Comparison of ENCODE assay signal across 8 cellular contexts in the genomic region with DNA sequence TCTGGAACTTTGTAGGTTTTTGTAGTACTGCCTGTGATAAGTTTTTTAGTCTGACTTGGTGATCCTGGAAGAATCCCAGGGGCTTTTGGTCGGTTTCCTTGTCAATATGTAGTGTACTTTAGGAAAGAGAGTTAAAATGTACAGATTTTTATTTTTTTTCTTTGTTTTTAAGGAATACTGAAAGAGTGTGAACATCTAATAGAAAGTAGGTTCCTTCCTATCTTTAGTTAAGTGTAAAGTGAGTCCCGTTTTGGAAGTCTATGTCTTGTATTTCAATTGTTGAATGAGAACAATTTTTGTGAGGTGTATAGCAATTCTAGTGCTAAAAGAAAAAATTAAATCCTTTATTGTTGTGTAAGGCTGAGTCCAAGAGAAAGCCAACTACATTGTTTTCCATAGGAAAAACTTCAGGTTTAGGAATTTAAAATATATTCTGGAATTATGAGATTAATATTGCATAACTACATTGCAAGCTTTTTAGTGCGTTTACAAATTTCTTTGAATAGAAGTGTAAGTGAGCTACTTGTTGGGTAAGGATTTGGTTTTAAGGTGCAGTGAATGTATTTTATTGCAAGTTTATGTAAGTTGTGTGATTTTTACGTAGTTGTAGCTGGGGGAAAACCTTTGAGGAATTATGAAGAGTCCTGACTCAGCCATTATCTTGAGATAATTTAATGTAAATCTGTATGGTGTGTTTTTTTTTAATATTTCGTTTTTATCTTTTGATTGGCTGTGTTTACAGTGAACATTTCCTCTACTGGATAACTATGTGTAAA.
DNase-seq lines count a peak whose midpoint lies in the region; TF ChIP-seq lines count a peak whose summit lies in the region.

No MANE protein-coding gene starts in this region.

- H3K27me3 ChIP-seq in SU-DHL-6 (ENCODE audit: low read length), result no peaks in the 10 kb centered on the region
- H3K27me3 ChIP-seq in rectal smooth muscle tissue (ENCODE audit: control insufficient read depth, insufficient read depth, low read length), result no peaks in the 10 kb centered on the region

- DNase-seq in fibroblast of mammary gland (ENCODE audit: low read depth) (no peak), NOMO-1 treated with dmso at 0.1 percent for 144 hours (lab: John Stamatoyannopoulos, UW; ENCODE audit: unreplicated experiment) (no peak), NCI-H524 (lab: John Stamatoyannopoulos, UW) (no peak), retina (no peak)
- DNase-seq in NK-92 treated with Interleukin-12 subunit alpha and Interleukin-12 subunit beta, amount 100 ng/mL, for 24 hours (lab: John Stamatoyannopoulos, UW), result no peak

- no peak for TF ChIP-seq CTCF in GM12875 (IDR thresholded peaks at IDR 0.05; ENCODE audit: borderline replicate concordance, insufficient read depth, low read depth, low read length)
- TF ChIP-seq CTCF in SU-DHL-6 (IDR thresholded peaks at IDR 0.05; ENCODE audit: insufficient read depth, low read length, poor library complexity, severe bottlenecking), result no peak
- TF ChIP-seq CTCF in fibroblast of mammary gland (conservative IDR thresholded peaks at IDR 0.05; ENCODE audit: control insufficient read depth, insufficient read depth, low read depth, low read length), result no peak

- 0 out of 2 replicates have a peak, but pooled peaks cover 7% of the 10 kb centered on the region for H3F3A ChIP-seq in SU-DHL-6 (ENCODE audit: insufficient read depth)

- H3K36me3 ChIP-seq in SU-DHL-6 (ENCODE audit: low read length) (no peaks in the 10 kb centered on the region), rectal smooth muscle tissue (ENCODE audit: control insufficient read depth, insufficient read depth, low read length) (no peaks in the 10 kb centered on the region)

- peaks cover 51% of the 10 kb centered on the region for H4K20me1 ChIP-seq in SU-DHL-6 (ENCODE audit: low read depth, low read length)

- no peak overlapping the region for H2AFZ ChIP-seq in SU-DHL-6 (ENCODE audit: low read depth, low read length, severe bottlenecking)

- H3K9me2 ChIP-seq in SU-DHL-6 (replicated peaks; ENCODE audit: insufficient read depth, low read length), result no peaks in the 10 kb centered on the region

- peaks cover 27% of the 10 kb centered on the region for H3K4me1 ChIP-seq in rectal smooth muscle tissue (ENCODE audit: control insufficient read depth, insufficient read depth, low read length)

- H3K4me3 ChIP-seq in GM12875 (ENCODE audit: low read depth, low read length), result peak overlapping the region; percentile 93
- peak overlapping the region; percentile 61 for H3K4me3 ChIP-seq in SU-DHL-6 (ENCODE audit: insufficient read depth, low read length, poor library complexity, severe bottlenecking)
- H3K4me3 ChIP-seq in fibroblast of mammary gland (ENCODE audit: control insufficient read depth, low read depth, low read length), result peak overlapping the region; percentile 72
- peak overlapping the region; percentile 92 for H3K4me3 ChIP-seq in rectal smooth muscle tissue (ENCODE audit: low read length)

- H3K9me3 ChIP-seq in SU-DHL-6 (ENCODE audit: insufficient read depth, low read length), result no peaks in the 10 kb centered on the region

- H3K4me2 ChIP-seq in SU-DHL-6 (ENCODE audit: low read depth, low read length, poor library complexity, severe bottlenecking), result peak overlapping the region; percentile 91

- H3K27ac ChIP-seq in SU-DHL-6 (ENCODE audit: low read depth, low read length), result peak overlapping the region; percentile 84; the same call in 1 of the 2 replicates
- H3K27ac ChIP-seq in rectal smooth muscle tissue (ENCODE audit: low read depth, low read length), result peak overlapping the region; percentile 100

- peaks cover 64% of the 10 kb centered on the region for H3K79me2 ChIP-seq in SU-DHL-6 (ENCODE audit: insufficient read depth, low read length)

- H3K9ac ChIP-seq in SU-DHL-6 (ENCODE audit: low read length) (peak overlapping the region; percentile 96), rectal smooth muscle tissue (ENCODE audit: low read length) (peak overlapping the region; percentile 82)
